ENCODE assay signal across 33 cellular contexts in genomic region chr11:134711008-134711407, GRCh38.
"Had no signal": no experiment of that assay in that cellular context is flagged by ENCODE, and none has a peak within 500 bp of the region (broad histone marks: within the 10 kb centered on the region; RNA-seq: fewer than 3 reads in every experiment).

No MANE protein-coding gene starts in this region.

- H3K9me3 ChIP-seq: ascending aorta had no signal

- ATAC-seq: activated CD4-positive, alpha-beta T cell treated with anti-CD3 and anti-CD28 coated beads for 36 hours; activated CD4-positive, CD25-positive, alpha-beta regulatory T cell treated with anti-CD3 and anti-CD28 coated beads, Interleukin-2, amount 50 U/mL, for 24 hours; activated CD8-positive, alpha-beta memory T cell treated with anti-CD3 and anti-CD28 coated beads, Interleukin-2, amount 10 ng/mL, durations not matched to agents 7 days and 5 days; activated CD8-positive, alpha-beta T cell treated with anti-CD3 and anti-CD28 coated beads, Interleukin-2, amount 10 ng/mL, durations not matched to agents 7 days and 5 days; activated naive CD8-positive, alpha-beta T cell treated with anti-CD3 and anti-CD28 coated beads, Interleukin-2, amount 50 U/mL, for 24 hours; T-cell; WTC11 had no signal

- H3K36me3 ChIP-seq: ascending aorta, cardiac muscle cell, WERI-Rb-1 had no signal

- H3K27ac ChIP-seq: ascending aorta, cardiac muscle cell, WERI-Rb-1 had no signal

- H3K27me3 ChIP-seq: ascending aorta, cardiac muscle cell had no signal

- DNase-seq: activated CD4-positive, alpha-beta memory T cell treated with anti-CD3 and anti-CD28 coated beads, Interleukin-2, amount 10 ng/mL, durations not matched to agents 7 days and 5 days; activated CD4-positive, alpha-beta T cell treated with anti-CD3 and anti-CD28 coated beads for 1 hour; activated CD4-positive, alpha-beta T cell treated with anti-CD3 and anti-CD28 coated beads for 36 hours; activated CD4-positive, alpha-beta T cell treated with anti-CD3 and anti-CD28 coated beads for 48 hours; activated CD4-positive, alpha-beta T cell treated with anti-CD3 and anti-CD28 coated beads, Interleukin-2, amount 10 ng/mL, durations not matched to agents 7 days and 5 days; activated CD4-positive, alpha-beta T cell treated with anti-CD3 and anti-CD28 coated beads, Interleukin-2, amount 50 U/mL, for 48 hours; activated CD4-positive, CD25-positive, alpha-beta regulatory T cell; activated CD8-positive, alpha-beta memory T cell treated with anti-CD3 and anti-CD28 coated beads for 24 hours; activated CD8-positive, alpha-beta memory T cell treated with anti-CD3 and anti-CD28 coated beads, Interleukin-2, amount 10 ng/mL, durations not matched to agents 7 days and 5 days; activated CD8-positive, alpha-beta memory T cell treated with anti-CD3 and anti-CD28 coated beads, Interleukin-2, amount 50 U/mL, for 48 hours; activated CD8-positive, alpha-beta T cell treated with anti-CD3 and anti-CD28 coated beads, Interleukin-2, amount 10 ng/mL, durations not matched to agents 7 days and 5 days; activated effector memory CD4-positive, alpha-beta T cell treated with Interleukin-2 at 50 U/mL for 16 hours; activated gamma-delta T cell; activated naive CD4-positive, alpha-beta T cell treated with anti-CD3 and anti-CD28 coated beads, Interleukin-2, amount 10 ng/mL, durations not matched to agents 7 days and 5 days; activated naive CD4-positive, alpha-beta T cell treated with Interleukin-2 at 50 U/mL for 16 hours; activated naive CD8-positive, alpha-beta T cell treated with anti-CD3 and anti-CD28 coated beads, Interleukin-2, amount 10 ng/mL, durations not matched to agents 7 days and 5 days; activated naive CD8-positive, alpha-beta T cell treated with anti-CD3 and anti-CD28 coated beads, Interleukin-2, amount 50 U/mL, for 24 hours; activated T-cell treated with anti-CD3 and anti-CD28 coated beads, Interleukin-2, amount 50 U/mL, for 24 hours; activated T-cell treated with anti-CD3 and anti-CD28 coated beads, Interleukin-2, amount 50 U/mL, for 48 hours; amygdala; anterior cingulate cortex; caudate nucleus; cerebellar nuclear complex; T-cell; T-helper 2 cell; T-helper 9 cell; WERI-Rb-1 had no signal

- FAIRE-seq: bronchial epithelial cell, TTC549 had no signal

- H3K4me1 ChIP-seq: ascending aorta had no signal

- H3K4me3 ChIP-seq: ascending aorta, cardiac muscle cell had no signal
